ENCODE assay signal across 8 cellular contexts in the genomic region with DNA sequence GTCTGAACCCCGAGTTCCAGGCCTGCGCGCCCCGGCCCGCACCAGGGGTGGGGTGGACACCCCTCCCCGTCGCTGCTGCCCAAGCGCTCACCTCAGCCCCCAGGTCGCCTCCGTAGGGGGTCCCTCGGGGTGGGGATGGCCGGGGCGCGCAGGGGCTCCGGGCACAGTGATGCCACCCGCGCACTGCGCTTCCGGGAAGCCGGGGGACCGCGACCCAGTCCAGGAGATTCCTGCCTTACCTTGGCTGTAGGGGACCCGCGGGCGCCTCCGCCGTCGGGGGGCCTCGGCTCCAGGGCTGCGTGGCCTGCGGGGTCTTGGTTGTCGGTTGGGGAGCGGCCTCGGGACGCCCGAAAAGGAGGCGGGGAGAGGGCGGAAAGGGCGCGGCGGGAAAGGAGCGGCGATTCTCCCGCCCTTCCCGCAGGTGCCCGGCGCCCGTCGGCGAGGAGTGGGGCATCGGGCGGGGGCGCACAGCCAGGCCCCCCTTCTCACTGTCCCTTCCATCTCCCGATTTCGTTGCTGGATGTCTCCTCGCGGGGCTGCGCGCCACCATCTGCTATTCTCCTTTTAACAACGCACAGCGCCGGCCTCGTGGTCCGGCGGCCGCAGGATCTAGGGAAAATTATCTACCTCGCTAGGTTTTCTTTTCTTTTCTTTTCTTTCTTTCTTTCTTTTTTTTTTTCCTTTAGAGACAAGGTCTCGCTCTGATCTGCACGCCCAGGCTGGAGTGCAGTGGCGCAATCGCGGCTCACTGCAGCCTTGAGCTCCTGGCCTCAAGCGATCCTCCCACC. TPM values are rescaled to one million over a fixed set of nuclear protein-coding genes. Genes with fewer than 3 reads are reported as not detected.
A peak's percentile ranks its signal among the peaks of the same experiment; 100 is the strongest.
DNase-seq lines count a peak whose midpoint lies in the region; ATAC-seq and TF ChIP-seq lines count a peak whose summit lies in the region.

A gene (minus strand): TSS at position 355 of the 788 bp plus-strand sequence. CDS start 3,323 bp downstream, outside the sequence.

- H3K27ac ChIP-seq in brain microvascular endothelial cell, result peak within 1 kb of the TSS; percentile 92
- peak within 1 kb of the TSS; percentile 87 for H3K27ac ChIP-seq in iPS-20b (ENCODE audit: low read length)

- H3K9me3 ChIP-seq in iPS-20b (ENCODE audit: insufficient read depth, low read depth, low read length), result no peaks in the 10 kb centered on the region
- H3K9me3 ChIP-seq in skeletal muscle satellite cell (replicated peaks; ENCODE audit: low read length), result no peaks in the 10 kb centered on the region

- H3K27me3 ChIP-seq in brain microvascular endothelial cell (replicated peaks), result no peaks in the 10 kb centered on the region
- no peaks in the 10 kb centered on the region for H3K27me3 ChIP-seq in iPS-20b (ENCODE audit: insufficient read depth, low read length)
- H3K27me3 ChIP-seq in skeletal muscle satellite cell (ENCODE audit: control insufficient read depth, insufficient read depth, low read length), result no peaks in the 10 kb centered on the region

- peak within 1 kb of the TSS; percentile 96 for H3K4me2 ChIP-seq in skeletal muscle satellite cell (ENCODE audit: low read length)

- ATAC-seq in GM18502 (IDR thresholded peaks at IDR 0.05; ENCODE audit: poor library complexity, unreplicated experiment) (peak; percentile 26), HG03378 (IDR thresholded peaks at IDR 0.05; ENCODE audit: unreplicated experiment) (peak; percentile 4)

- no peak for TF ChIP-seq CTCF in brain microvascular endothelial cell (IDR thresholded peaks at IDR 0.05; ENCODE audit: low read depth, low read length, missing control alignments)

- H3K4me1 ChIP-seq in iPS-20b (ENCODE audit: insufficient read depth, low read length), result peaks cover 15% of the 10 kb centered on the region; the same call in 1 of the 2 replicates
- peaks cover 8% of the 10 kb centered on the region for H3K4me1 ChIP-seq in skeletal muscle satellite cell (ENCODE audit: control insufficient read depth, insufficient read depth, low read length)

- H3K4me3 ChIP-seq in brain microvascular endothelial cell (ENCODE audit: low read depth, low read length) (peak within 1 kb of the TSS; percentile 94), iPS-20b (ENCODE audit: low read length) (peak within 1 kb of the TSS; percentile 94), skeletal muscle satellite cell (ENCODE audit: low read length) (peak within 1 kb of the TSS; percentile 88)

- peaks cover 12% of the 10 kb centered on the region for H3K36me3 ChIP-seq in brain microvascular endothelial cell (replicated peaks)
- H3K36me3 ChIP-seq in iPS-20b (ENCODE audit: insufficient read depth, low read depth, low read length), result peaks cover 15% of the 10 kb centered on the region
- H3K36me3 ChIP-seq in skeletal muscle satellite cell (ENCODE audit: insufficient read depth, low read length), result peaks cover 17% of the 10 kb centered on the region

- DNase-seq in A172 (ENCODE audit: low spot score), result peak; percentile 23
- DNase-seq in RPMI7951 (ENCODE audit: low read depth), result peak; percentile 35
- no peak for DNase-seq in brain microvascular endothelial cell
- no peak for DNase-seq in GM03348 (ENCODE audit: low spot score)

- in situ Hi-C loops in brain microvascular endothelial cell (cut with HindIII; ENCODE audit: low pct_ligation_motif_present, low sequenced_read_pairs), result no loop called here

- peak within 1 kb of the TSS; percentile 96 for H3K9ac ChIP-seq in iPS-20b (ENCODE audit: low read depth, low read length)
- peak within 1 kb of the TSS; percentile 99 for H3K9ac ChIP-seq in skeletal muscle satellite cell (ENCODE audit: low read depth, low read length)

RNA-seq across cellular contexts. Expression of the gene that starts here (rescaled TPM):
- total RNA-seq in A172 (2014; rRNA removed; shearing (Covaris generic)), result 118 and 128 TPM in 2 replicates
- 46.1 and 62.7 TPM in 2 replicates for total RNA-seq in RPMI7951 (2014; rRNA removed; shearing (Covaris generic))
- 50.4 and 55.0 TPM in 2 replicates for total RNA-seq in skeletal muscle satellite cell (2012; rRNA removed)

Comparison
In these comparisons a context has a peak if more than half of its experiments do, and no peak if none do; other contexts are left out.
1. DNase-seq: peak in A172 (single experiment) and RPMI7951 (single experiment); none in brain microvascular endothelial cell (single experiment) and GM03348 (single experiment).
2. Peak in every context shown above with its lines, with median percentiles within 50 percentile points of each other: H3K4me3 ChIP-seq.